In the genomic region with DNA sequence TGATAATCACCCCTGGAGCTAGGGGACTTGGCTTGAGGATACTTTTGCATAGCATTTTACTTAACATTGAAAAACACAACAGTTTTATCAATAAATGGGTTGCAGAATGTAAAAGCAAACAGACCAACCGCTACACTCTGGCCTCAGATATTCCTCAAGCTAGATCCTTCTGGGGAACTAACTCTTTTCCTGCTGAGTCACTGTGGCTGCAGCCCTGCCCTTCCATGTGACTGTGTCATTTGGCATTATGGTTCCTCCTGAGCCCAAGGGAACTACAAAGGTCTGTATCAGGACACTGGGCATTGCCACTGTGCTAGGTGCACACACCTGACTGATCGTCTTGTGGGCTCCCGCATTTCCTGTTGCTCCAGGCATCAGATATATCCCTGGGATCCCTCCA, we compare ENCODE assay signal across 13 cellular contexts. TPM values are rescaled to one million over a fixed set of nuclear protein-coding genes. Genes with fewer than 3 reads are reported as not detected.
DNase-seq lines count a peak whose midpoint lies in the region; ATAC-seq and TF ChIP-seq lines count a peak whose summit lies in the region.
"Had no signal": no experiment of that assay in that cellular context is flagged by ENCODE, and none has a peak within 500 bp of the region (broad histone marks: within the 10 kb centered on the region; RNA-seq: fewer than 3 reads in every experiment).

No MANE protein-coding gene starts in this region.

- no peaks in the 10 kb centered on the region for H3K27me3 Mint-ChIP-seq in stimulated activated naive CD8-positive, alpha-beta T cell treated with anti-CD3 and anti-CD28 coated beads, Interleukin-15, amount 100 ng/mL, for 72 hours
- H3K27me3 Mint-ChIP-seq in natural killer cell treated with Interleukin-12 subunit alpha and Interleukin-12 subunit beta and Interleukin-15 and Interleukin-18, amount 100 ng/mL, for 72 hours: peaks cover 9 to 15% of the 10 kb centered on the region in 2 donors

- no peak for TF ChIP-seq CTCF in epithelial cell of esophagus (IDR thresholded peaks at IDR 0.05; ENCODE audit: insufficient read depth, low read depth, low read length, missing control alignments)

- no peak overlapping the region for H3K4me3 Mint-ChIP-seq in stimulated activated naive CD8-positive, alpha-beta T cell treated with anti-CD3 and anti-CD28 coated beads, Interleukin-15, amount 100 ng/mL, for 72 hours
- no peak overlapping the region for H3K4me3 Mint-ChIP-seq in natural killer cell treated with Interleukin-12 subunit alpha and Interleukin-12 subunit beta and Interleukin-15 and Interleukin-18, amount 100 ng/mL, for 72 hours

- no peaks in the 10 kb centered on the region for H3K36me3 Mint-ChIP-seq in natural killer cell treated with Interleukin-12 subunit alpha and Interleukin-12 subunit beta and Interleukin-15 and Interleukin-18, amount 100 ng/mL, for 72 hours

- H3K4me1 Mint-ChIP-seq in stimulated activated naive CD8-positive, alpha-beta T cell treated with anti-CD3 and anti-CD28 coated beads, Interleukin-15, amount 100 ng/mL, for 72 hours: no peaks in the 10 kb centered on the region
- H3K4me1 Mint-ChIP-seq in natural killer cell treated with Interleukin-12 subunit alpha and Interleukin-12 subunit beta and Interleukin-15 and Interleukin-18, amount 100 ng/mL, for 72 hours (ENCODE audit: low read depth in 2 of 2): no peaks in the 10 kb centered on the region

- H3K9me3 Mint-ChIP-seq in stimulated activated naive CD8-positive, alpha-beta T cell treated with anti-CD3 and anti-CD28 coated beads, Interleukin-15, amount 100 ng/mL, for 72 hours: no peaks in the 10 kb centered on the region
- H3K9me3 Mint-ChIP-seq in natural killer cell treated with Interleukin-12 subunit alpha and Interleukin-12 subunit beta and Interleukin-15 and Interleukin-18, amount 100 ng/mL, for 72 hours: no peaks in the 10 kb centered on the region

- no peak for ATAC-seq in stimulated activated naive CD8-positive, alpha-beta T cell treated with anti-CD3 and anti-CD28 coated beads, Interleukin-15, amount 100 ng/mL, for 72 hours
- no peak for ATAC-seq in GM19023 (IDR thresholded peaks at IDR 0.05; ENCODE audit: unreplicated experiment)
- ATAC-seq in natural killer cell treated with Interleukin-12 subunit alpha and Interleukin-12 subunit beta and Interleukin-15 and Interleukin-18, amount 100 ng/mL, for 72 hours: no peak

- no peak overlapping the region for H3K4me3 ChIP-seq in epithelial cell of esophagus (ENCODE audit: low read length)
- H3K4me3 ChIP-seq: upper lobe of left lung had no signal

- H3K27ac Mint-ChIP-seq in stimulated activated naive CD8-positive, alpha-beta T cell treated with anti-CD3 and anti-CD28 coated beads, Interleukin-15, amount 100 ng/mL, for 72 hours: no peak overlapping the region
- no peak overlapping the region for H3K27ac Mint-ChIP-seq in natural killer cell treated with Interleukin-12 subunit alpha and Interleukin-12 subunit beta and Interleukin-15 and Interleukin-18, amount 100 ng/mL, for 72 hours

- peak; percentile 35 for DNase-seq in DMS53 (lab: John Stamatoyannopoulos, UW)
- peak; percentile 60 for DNase-seq in NOMO-1 treated with DMSO at 0.1 percent for 48 hours (lab: John Stamatoyannopoulos, UW; ENCODE audit: unreplicated experiment)
- peak; percentile 74 for DNase-seq in epithelial cell of esophagus (ENCODE audit: low read depth)
- DNase-seq in mucosa of gallbladder (ENCODE audit: low spot score): peak; percentile 49
- no peak for DNase-seq in stimulated activated naive CD8-positive, alpha-beta T cell treated with anti-CD3 and anti-CD28 coated beads, Interleukin-15, amount 100 ng/mL, for 72 hours
- no peak for DNase-seq in natural killer cell treated with Interleukin-12 subunit alpha and Interleukin-12 subunit beta and Interleukin-15 and Interleukin-18, amount 100 ng/mL, for 72 hours (ENCODE audit: low spot score)
- no peak for DNase-seq in ecto neural progenitor cell (ENCODE audit: low spot score)
- DNase-seq: activated CD4-positive, alpha-beta T cell treated with anti-CD3 and anti-CD28 coated beads for 1 hour; anterior cingulate cortex; DMS79; NCI-H748 treated with DMSO at 0.1 percent for 48 hours had no signal

RNA-seq across cellular contexts. Expression of gene TTC9, which starts 56.6 kb away (rescaled TPM):
- 8.1 TPM for total RNA-seq in mucosa of gallbladder
- 1 to 10 TPM; 1.5 to 1.6 TPM for total RNA-seq in natural killer cell treated with Interleukin-12 subunit alpha and Interleukin-12 subunit beta and Interleukin-15 and Interleukin-18, amount 100 ng/mL, for 72 hours

Comparison
In these comparisons a context has a peak if more than half of its experiments do, and no peak if none do; other contexts are left out.
1. DNase-seq: peak in DMS53 (single experiment), NOMO-1 treated with DMSO at 0.1 percent for 48 hours (single experiment), epithelial cell of esophagus (single experiment) and mucosa of gallbladder (single experiment); none in stimulated activated naive CD8-positive, alpha-beta T cell treated with anti-CD3 and anti-CD28 coated beads, Interleukin-15, amount 100 ng/mL, for 72 hours (0 of 2), natural killer cell treated with Interleukin-12 subunit alpha and Interleukin-12 subunit beta and Interleukin-15 and Interleukin-18, amount 100 ng/mL, for 72 hours (single experiment) and ecto neural progenitor cell (single experiment).